8 cellular contexts compared by ENCODE assay signal in genomic region chr10:72088879-72089585, GRCh38. TPM values are rescaled to one million over a fixed set of nuclear protein-coding genes. Genes with fewer than 3 reads are reported as not detected.
DNase-seq lines count a peak whose midpoint lies in the region; TF ChIP-seq lines count a peak whose summit lies in the region.

No MANE protein-coding gene starts in this region.

- H3K9me3 Mint-ChIP-seq in stimulated activated naive CD8-positive, alpha-beta T cell treated with anti-CD3 and anti-CD28 coated beads, Interleukin-15, Interleukin-2, amounts not matched to agents 100 ng/mL and 50 ng/mL, for 24 hours = no peaks in the 10 kb centered on the region
- no peaks in the 10 kb centered on the region for H3K9me3 Mint-ChIP-seq in HFFc6

- H3K36me3 Mint-ChIP-seq in stimulated activated naive CD8-positive, alpha-beta T cell treated with anti-CD3 and anti-CD28 coated beads, Interleukin-15, Interleukin-2, amounts not matched to agents 100 ng/mL and 50 ng/mL, for 24 hours (ENCODE audit: low read depth) = peaks cover 38% of the 10 kb centered on the region
- no peaks in the 10 kb centered on the region; the same call in 1 of the 2 replicates for H3K36me3 Mint-ChIP-seq in HFFc6 (ENCODE audit: low read depth)

- no peak for TF ChIP-seq CTCF in HFFc6 (IDR thresholded peaks at IDR 0.05)

- peak overlapping the region; percentile 97 for H3K27ac Mint-ChIP-seq in stimulated activated naive CD8-positive, alpha-beta T cell treated with anti-CD3 and anti-CD28 coated beads, Interleukin-15, Interleukin-2, amounts not matched to agents 100 ng/mL and 50 ng/mL, for 24 hours
- H3K27ac Mint-ChIP-seq in HFFc6 = no peak overlapping the region

- peak overlapping the region; percentile 98 for H3K4me3 Mint-ChIP-seq in stimulated activated naive CD8-positive, alpha-beta T cell treated with anti-CD3 and anti-CD28 coated beads, Interleukin-15, Interleukin-2, amounts not matched to agents 100 ng/mL and 50 ng/mL, for 24 hours
- H3K4me3 Mint-ChIP-seq in HFFc6 = no peak overlapping the region

- no peaks in the 10 kb centered on the region for H3K27me3 Mint-ChIP-seq in stimulated activated naive CD8-positive, alpha-beta T cell treated with anti-CD3 and anti-CD28 coated beads, Interleukin-15, Interleukin-2, amounts not matched to agents 100 ng/mL and 50 ng/mL, for 24 hours
- peaks cover 23% of the 10 kb centered on the region for H3K27me3 Mint-ChIP-seq in HFFc6 (ENCODE audit: insufficient read depth)

- H3K4me1 Mint-ChIP-seq in stimulated activated naive CD8-positive, alpha-beta T cell treated with anti-CD3 and anti-CD28 coated beads, Interleukin-15, Interleukin-2, amounts not matched to agents 100 ng/mL and 50 ng/mL, for 24 hours (ENCODE audit: low read depth) = peaks cover 65% of the 10 kb centered on the region
- peaks cover 6% of the 10 kb centered on the region; the same call in 1 of the 2 replicates for H3K4me1 Mint-ChIP-seq in HFFc6 (ENCODE audit: low read depth)

- DNase-seq in DMS 273 treated with DMSO at 0.1 percent for 48 hours (lab: John Stamatoyannopoulos, UW) = peak; percentile 18
- peak; percentile 94 for DNase-seq in NCI-H69 (lab: John Stamatoyannopoulos, UW)
- DNase-seq in activated naive CD4-positive, alpha-beta T cell treated with Interleukin-2 at 50 U/mL for 16 hours = peak; percentile 57
- DNase-seq in left kidney (ENCODE audit: low read depth, low spot score) = peak; percentile 49
- no peak for DNase-seq in D341Med (ENCODE audit: low spot score)
- no peak for DNase-seq in HFFc6
- DNase-seq in NCI-H2107 treated with DMSO at 0.1 percent for 48 hours (lab: John Stamatoyannopoulos, UW; ENCODE audit: unreplicated experiment) = no peak

RNA-seq across cellular contexts. Expression of gene SPOCK2, which starts 0.7 kb away (rescaled TPM):
- total RNA-seq in HFFc6 (2021; fragmentation: NEBNext Ultra II Directional; extraction: Animal tissue kit (Norgen Biotek cat#: 25700)) = not detected

Comparison
In these comparisons a context has a peak if more than half of its experiments do, and no peak if none do; other contexts are left out.
1. DNase-seq: peak in DMS 273 treated with DMSO at 0.1 percent for 48 hours (single experiment), NCI-H69 (single experiment), activated naive CD4-positive, alpha-beta T cell treated with Interleukin-2 at 50 U/mL for 16 hours (single experiment) and left kidney (single experiment); none in D341Med (single experiment), HFFc6 (single experiment) and NCI-H2107 treated with DMSO at 0.1 percent for 48 hours (single experiment).